8 cellular contexts compared by ENCODE assay signal in genomic region chr5:42811591-42812392, GRCh38. TPM values are rescaled to one million over a fixed set of nuclear protein-coding genes. Genes with fewer than 3 reads are reported as not detected.
A peak's percentile ranks its signal among the peaks of the same experiment; 100 is the strongest.
DNase-seq lines count a peak whose midpoint lies in the region; ATAC-seq and TF ChIP-seq lines count a peak whose summit lies in the region.

TSS of gene SELENOP (minus strand) at chr5:42811892. CDS start at chr5:42808353, 3,539 bp downstream.

- H3K4me3 ChIP-seq in colonic mucosa (peak within 1 kb of the TSS; percentile 36), suprapubic skin (peak within 1 kb of the TSS; percentile 53)

- peak; percentile 94 for ATAC-seq in left colon

- H3K36me3 ChIP-seq in colonic mucosa, result no peaks in the 10 kb centered on the region
- peaks cover 4% of the 10 kb centered on the region for H3K36me3 ChIP-seq in suprapubic skin

- intact Hi-C loops in colonic mucosa (cut with DNase I), result loop anchor here (10.0 kb wide), 1 partner anchor 73 kb away; no protein-coding TSS in a partner anchor
- intact Hi-C loops in left colon (cut with DNase I, micrococcal nuclease), result no loop called here

- peak in 1 of 2 donors; percentile 88 for TF ChIP-seq POLR2A in suprapubic skin (IDR thresholded peaks at IDR 0.05)

- H3K9me3 ChIP-seq in colonic mucosa, result no peaks in the 10 kb centered on the region
- no peaks in the 10 kb centered on the region for H3K9me3 ChIP-seq in suprapubic skin

- H3K27ac ChIP-seq in colonic mucosa (peak within 1 kb of the TSS; percentile 77), suprapubic skin (peak within 1 kb of the TSS; percentile 82)

- no peaks in the 10 kb centered on the region for H3K4me1 ChIP-seq in colonic mucosa
- peaks cover 36% of the 10 kb centered on the region for H3K4me1 ChIP-seq in suprapubic skin

- no peak for TF ChIP-seq CTCF in colonic mucosa (IDR thresholded peaks at IDR 0.05)
- TF ChIP-seq CTCF in suprapubic skin (IDR thresholded peaks at IDR 0.05), result no peak

- H3K27me3 ChIP-seq in colonic mucosa, result no peaks in the 10 kb centered on the region
- no peaks in the 10 kb centered on the region for H3K27me3 ChIP-seq in suprapubic skin

- peak within 1 kb of the TSS; percentile 47 to 64 for H3K9ac ChIP-seq in colonic mucosa (ENCODE audit: low read depth in 2 of 2, low read length in 2 of 2)

- DNase-seq in Ammon's horn (ENCODE audit: low spot score), result peak; percentile 92
- peak; percentile 15 to 47 for DNase-seq in NCI-H187 (lab: John Stamatoyannopoulos, UW)
- peak; percentile 79 for DNase-seq in colonic mucosa
- DNase-seq in left colon, result peak; percentile 53 to 64
- no peak for DNase-seq in suprapubic skin (ENCODE audit: low spot score in 2 of 2)
- DNase-seq in NCI-H524 (lab: John Stamatoyannopoulos, UW), result no peak
- no peak for DNase-seq in stimulated activated CD4-positive, alpha-beta T cell treated with anti-CD3 and anti-CD28 coated beads, Interleukin-4, amount 100 ng/mL, for 1 hour
- DNase-seq in OCI-M2 (lab: John Stamatoyannopoulos, UW; ENCODE audit: unreplicated experiment), result no peak

- TF ChIP-seq EP300 in suprapubic skin (IDR thresholded peaks at IDR 0.05), result no peak

- 4% methylated on average over 6 of the region's 6 CpGs for WGBS in suprapubic skin

RNA-seq across cellular contexts. Expression of gene SELENOP, which starts in this region (rescaled TPM):
- 100 to 1,000 TPM; 171 to 687 TPM for total RNA-seq in colonic mucosa
- 1,000 to 10,000 TPM; 1,235 to 2,399 TPM for total RNA-seq in left colon
- total RNA-seq in suprapubic skin, result 100 to 1,000 TPM; 206 to 286 (median 238) TPM

Comparison
In these comparisons a context has a peak if more than half of its experiments do, and no peak if none do; other contexts are left out.
1. DNase-seq: peak in Ammon's horn (single experiment), NCI-H187 (2 of 2), colonic mucosa (single experiment) and left colon (2 of 2); none in suprapubic skin (0 of 2), NCI-H524 (0 of 2), stimulated activated CD4-positive, alpha-beta T cell treated with anti-CD3 and anti-CD28 coated beads, Interleukin-4, amount 100 ng/mL, for 1 hour (single experiment) and OCI-M2 (single experiment).